10 cellular contexts compared by ENCODE assay signal in the genomic region with DNA sequence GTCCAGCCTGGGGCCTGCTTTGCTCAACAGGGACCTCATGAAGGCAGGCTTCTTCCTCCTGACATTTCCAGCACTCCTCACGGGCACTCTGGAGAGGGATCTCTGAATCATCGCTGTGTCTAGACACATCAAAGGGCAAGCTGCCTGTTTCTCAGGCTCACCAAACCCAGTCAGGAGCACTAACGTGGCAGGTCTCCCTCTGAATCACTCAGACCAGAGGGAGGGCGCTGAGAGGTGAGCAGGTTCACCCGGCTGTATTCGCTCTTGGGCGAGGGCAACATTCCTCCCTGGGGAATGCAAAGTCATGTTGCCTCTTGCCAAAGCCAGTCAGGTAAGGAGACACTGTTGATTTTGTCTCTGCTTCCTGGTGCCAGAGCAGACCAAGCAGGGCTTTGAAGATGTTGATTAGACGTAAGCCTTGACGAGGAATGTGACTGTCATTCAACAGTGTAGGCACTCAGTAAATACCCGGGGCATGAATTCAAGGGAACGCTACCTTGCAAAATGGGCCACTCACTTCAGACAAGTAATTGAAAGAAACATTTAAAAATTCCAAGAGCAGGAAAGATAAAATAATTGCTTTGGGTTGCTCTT. TPM values are rescaled to one million over a fixed set of nuclear protein-coding genes. Genes with fewer than 3 reads are reported as not detected.
DNase-seq lines count a peak whose midpoint lies in the region; ATAC-seq, FAIRE-seq and TF ChIP-seq lines count a peak whose summit lies in the region.
"Had no signal": no experiment of that assay in that cellular context is flagged by ENCODE, and none has a peak within 500 bp of the region (broad histone marks: within the 10 kb centered on the region; RNA-seq: fewer than 3 reads in every experiment).

No MANE protein-coding gene starts in this region.

- CTCF ChIA-PET in OCI-LY7 (lab: Charles Lee; ENCODE audit: unreplicated experiment), result no interaction called here

- peaks cover 17% of the 10 kb centered on the region; the same call in 1 of the 2 replicates for H3K79me2 ChIP-seq in OCI-LY7 (ENCODE audit: insufficient read depth, low read depth, low read length)

- peak; percentile 90 for DNase-seq in DMS53 treated with DMSO at 0.1 percent for 48 hours (lab: John Stamatoyannopoulos, UW; ENCODE audit: unreplicated experiment)
- peak; percentile 86 for DNase-seq in NCI-H2171 (lab: John Stamatoyannopoulos, UW)
- peak; percentile 100 for DNase-seq in epithelial cell of proximal tubule (ENCODE audit: low read depth)
- DNase-seq in pancreas, result peak in 5 of 6 donors; percentile 28 to 64 (median 51)
- DNase-seq in OCI-LY7 (ENCODE audit: low spot score), result no peak
- no peak for DNase-seq in NCI-H446 treated with DMSO at 0.1 percent for 48 hours (lab: John Stamatoyannopoulos, UW)
- no peak for DNase-seq in NCI-H1048 (lab: John Stamatoyannopoulos, UW)
- no peak for DNase-seq in erythroblast (lab: John Stamatoyannopoulos, UW)
- DNase-seq: activated T-cell treated with anti-CD3 and anti-CD28 coated beads, Interleukin-2, amount 50 U/mL, for 4 hours; NCI-H1105 treated with DMSO at 0.1 percent for 48 hours had no signal

- H3K4me1 ChIP-seq in pancreas, result peaks cover 0 to 4% (median 0%) of the 10 kb centered on the region in 3 donors
- H3K4me1 ChIP-seq in OCI-LY7 (ENCODE audit: insufficient read depth, low read length, poor library complexity, severe bottlenecking), result no peaks in the 10 kb centered on the region

- H3K9me2 ChIP-seq in OCI-LY7 (ENCODE audit: insufficient read depth, low read length), result no peaks in the 10 kb centered on the region

- no peak overlapping the region for H3K4me2 ChIP-seq in OCI-LY7 (ENCODE audit: low read length)

- H3K27ac ChIP-seq in pancreas (peak overlapping the region in 3 of 4 donors; percentile 4 to 76 (median 69)), OCI-LY7 (ENCODE audit: low read depth, low read length, poor library complexity, severe bottlenecking) (no peak overlapping the region)

- WGBS in pancreas, 2 donors, result 35 to 59% methylated on average over 11 of the region's 11 CpGs

- H2AFZ ChIP-seq in OCI-LY7 (ENCODE audit: low read length), result no peak overlapping the region

- TF ChIP-seq CTCF in epithelial cell of proximal tubule (conservative IDR thresholded peaks at IDR 0.05; ENCODE audit: low read depth, low read length) (no peak), pancreas (IDR thresholded peaks at IDR 0.05) (no peak), OCI-LY7 (conservative IDR thresholded peaks at IDR 0.05; ENCODE audit: low read length) (no peak)

- H3K4me3 ChIP-seq in epithelial cell of proximal tubule (ENCODE audit: low read depth, low read length) (no peak overlapping the region), pancreas (no peak overlapping the region), OCI-LY7 (ENCODE audit: low read depth, low read length, poor library complexity, severe bottlenecking) (no peak overlapping the region)

- no peak for FAIRE-seq in pancreas (lab: Jason Lieb, UNC)

- peak; percentile 81 to 97 (median 93) for ATAC-seq in pancreas
- ATAC-seq: activated T-cell treated with anti-CD3 and anti-CD28 coated beads, Interleukin-2, amount 50 U/mL, for 4 hours had no signal

- H3K9me3 ChIP-seq in pancreas (no peaks in the 10 kb centered on the region), OCI-LY7 (ENCODE audit: low read length) (no peaks in the 10 kb centered on the region)

- no peaks in the 10 kb centered on the region for H4K20me1 ChIP-seq in OCI-LY7 (ENCODE audit: insufficient read depth, low read length)

- H3K36me3 ChIP-seq in pancreas (no peaks in the 10 kb centered on the region), OCI-LY7 (ENCODE audit: insufficient read depth, low read length) (no peaks in the 10 kb centered on the region)

- no TSS peak for BruUV-seq in OCI-LY7 (replicated peaks; lab: Mats Ljungman, UMichigan)

- TF ChIP-seq POLR2A in erythroblast (IDR thresholded peaks at IDR 0.05; ENCODE audit: low read length), result no peak

- intact Hi-C loops in pancreas (cut with DNase I), result no loop called here
- intact Hi-C loops in OCI-LY7 (cut with micrococcal nuclease; ENCODE audit: unreplicated experiment), result no loop called here

- H3K27me3 ChIP-seq in pancreas, result no peaks in the 10 kb centered on the region

- POLR2A ChIA-PET in OCI-LY7 (lab: Charles Lee), result no interaction called here

RNA-seq across cellular contexts. Expression of gene CYP24A1, which starts 50.1 kb away (rescaled TPM):
- 0.80 and 1.5 TPM in 2 replicates for total RNA-seq in epithelial cell of proximal tubule
- total RNA-seq in pancreas, result under 1 TPM in 1 of 6 donors, not detected in 5; 0.09 TPM
- polyA plus RNA-seq in pancreas, result not detected
- not detected in 2 replicates for total RNA-seq in OCI-LY7 (2014; rRNA removed; shearing (Covaris generic))
- not detected in 2 replicates for total RNA-seq in OCI-LY7 (2022)
- total RNA-seq: activated T-cell treated with anti-CD3 and anti-CD28 coated beads, Interleukin-2, amount 50 U/mL, for 4 hours had no signal

RNA-seq across cellular contexts. Expression of gene BCAS1, which starts 53.3 kb away (rescaled TPM):
- total RNA-seq in epithelial cell of proximal tubule, result under 0.01 and 0.65 TPM in 2 replicates
- under 1 TPM; 0.20 to 0.85 (median 0.68) TPM for total RNA-seq in pancreas
- polyA plus RNA-seq in pancreas, result under 1 TPM; 0.34 to 0.70 TPM
- total RNA-seq in OCI-LY7 (2014; rRNA removed; shearing (Covaris generic)), result 0.16 and 0.51 TPM in 2 replicates
- 0.19 and 0.26 TPM in 2 replicates for total RNA-seq in OCI-LY7 (2022)

Comparison
In these comparisons a context has a peak if more than half of its experiments do, and no peak if none do; other contexts are left out.
1. DNase-seq: peak in DMS53 treated with DMSO at 0.1 percent for 48 hours (single experiment), NCI-H2171 (single experiment), epithelial cell of proximal tubule (single experiment) and pancreas (5 of 6); none in OCI-LY7 (single experiment), NCI-H446 treated with DMSO at 0.1 percent for 48 hours (single experiment), NCI-H1048 (single experiment) and erythroblast (0 of 2).